ENCODE assay signal across 17 cellular contexts in the genomic region with DNA sequence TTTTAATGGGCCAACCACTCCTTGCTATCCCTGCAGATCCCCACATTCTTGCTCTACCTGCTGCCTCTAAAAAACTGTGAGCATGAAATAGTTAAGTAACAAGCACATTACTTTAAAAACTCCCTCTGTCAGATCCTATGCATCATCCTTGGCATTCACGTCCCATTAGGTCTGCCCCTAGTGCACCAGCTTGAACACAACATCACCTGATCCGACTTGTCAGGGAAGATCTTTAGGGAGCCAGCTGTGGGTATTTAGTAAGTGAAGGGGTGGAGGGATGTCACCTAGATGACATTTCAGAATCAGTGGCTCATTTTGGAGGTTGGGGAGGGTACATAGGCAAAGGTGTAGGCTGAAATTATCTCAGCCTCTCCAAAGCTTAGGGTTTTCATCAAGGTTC. TPM values are rescaled to one million over a fixed set of nuclear protein-coding genes. Genes with fewer than 3 reads are reported as not detected.
DNase-seq lines count a peak whose midpoint lies in the region; ATAC-seq, FAIRE-seq and TF ChIP-seq lines count a peak whose summit lies in the region.
"Had no signal": no experiment of that assay in that cellular context is flagged by ENCODE, and none has a peak within 500 bp of the region (broad histone marks: within the 10 kb centered on the region; RNA-seq: fewer than 3 reads in every experiment).

No MANE protein-coding gene starts in this region.

- H3K27me3 ChIP-seq in cardiac muscle cell, result no peaks in the 10 kb centered on the region
- H3K27me3 ChIP-seq in left ventricle myocardium inferior (ENCODE audit: low read depth), result peaks cover 26% of the 10 kb centered on the region
- H3K27me3 ChIP-seq in bronchial epithelial cell (ENCODE audit: control insufficient read depth, insufficient read depth, low read length), result no peaks in the 10 kb centered on the region

- intact Hi-C loops in left ventricle myocardium inferior (cut with micrococcal nuclease), result no loop called here
- intact Hi-C loops in activated T-helper 2 cell treated with anti-CD3 and anti-CD28 coated beads, Interferon-gamma antibody, Interleukin-2, Interleukin-4, amounts not matched to agents 10 μg/mL and 5 μg/mL and 100 μg/mL, durations not matched to agents 14 hours and 24 hours and 36 hours (cut with micrococcal nuclease), result no loop called here
- intact Hi-C loops in CD14-positive monocyte (cut with micrococcal nuclease), result no loop called here

- H3K27me3 Mint-ChIP-seq in activated T-helper 2 cell treated with anti-CD3 and anti-CD28 coated beads, Interferon-gamma antibody, Interleukin-2, Interleukin-4, amounts not matched to agents 10 μg/mL and 5 μg/mL and 100 μg/mL, durations not matched to agents 14 hours and 24 hours and 36 hours (ENCODE audit: low read depth), result peaks cover 41% of the 10 kb centered on the region
- peaks cover 31 to 43% (median 40%) of the 10 kb centered on the region in 3 donors for H3K27me3 Mint-ChIP-seq in CD14-positive monocyte (ENCODE audit: low read depth in 3 of 3)

- DNase-seq in cardiac muscle cell (ENCODE audit: low read depth in 1 of 2, low spot score in 1 of 2), result no peak
- no peak for DNase-seq in left ventricle myocardium inferior
- peak; percentile 12 for DNase-seq in bronchial epithelial cell (ENCODE audit: low read depth)
- DNase-seq in iPS-NIHi7 (ENCODE audit: extremely low spot score), result peak; percentile 17
- DNase-seq in activated T-helper 2 cell treated with anti-CD3 and anti-CD28 coated beads, Interferon-gamma antibody, Interleukin-2, Interleukin-4, amounts not matched to agents 10 μg/mL and 5 μg/mL and 100 μg/mL, durations not matched to agents 14 hours and 24 hours and 36 hours (ENCODE audit: low spot score), result no peak
- DNase-seq in activated CD4-positive, CD25-positive, alpha-beta regulatory T cell treated with anti-CD3 and anti-CD28 coated beads, Interleukin-2, amount 50 U/mL, for 72 hours, result no peak
- no peak for DNase-seq in CD14-positive monocyte (ENCODE audit: low spot score)
- DNase-seq: ACHN; Calu3; CD4-positive, alpha-beta T cell; DMS153; DND-41; GDM1 had no signal

- H3K9me3 Mint-ChIP-seq in activated T-helper 2 cell treated with anti-CD3 and anti-CD28 coated beads, Interferon-gamma antibody, Interleukin-2, Interleukin-4, amounts not matched to agents 10 μg/mL and 5 μg/mL and 100 μg/mL, durations not matched to agents 14 hours and 24 hours and 36 hours, result no peaks in the 10 kb centered on the region
- no peaks in the 10 kb centered on the region for H3K9me3 Mint-ChIP-seq in CD14-positive monocyte
- H3K9me3 Mint-ChIP-seq: CD4-positive, alpha-beta T cell had no signal

- ATAC-seq in GM19324 (IDR thresholded peaks at IDR 0.05; ENCODE audit: low FRiP score, unreplicated experiment), result no peak

- H3K4me1 Mint-ChIP-seq in activated T-helper 2 cell treated with anti-CD3 and anti-CD28 coated beads, Interferon-gamma antibody, Interleukin-2, Interleukin-4, amounts not matched to agents 10 μg/mL and 5 μg/mL and 100 μg/mL, durations not matched to agents 14 hours and 24 hours and 36 hours (ENCODE audit: low read depth), result no peaks in the 10 kb centered on the region
- no peaks in the 10 kb centered on the region for H3K4me1 Mint-ChIP-seq in CD14-positive monocyte

- H3K9me3 ChIP-seq in cardiac muscle cell (ENCODE audit: low read depth), result no peaks in the 10 kb centered on the region
- H3K9me3 ChIP-seq in left ventricle myocardium inferior (replicated peaks), result no peaks in the 10 kb centered on the region
- H3K9me3 ChIP-seq: BLaER1 treated with 17β-estradiol and CSF1 and Interleukin-3, amounts not matched to agents 10 nM and 100 nM had no signal

- H3K4me1 ChIP-seq in cardiac muscle cell (ENCODE audit: low read depth), result peaks cover 60% of the 10 kb centered on the region
- H3K4me1 ChIP-seq in left ventricle myocardium inferior, result peaks cover 28% of the 10 kb centered on the region

- no peak for FAIRE-seq in bronchial epithelial cell (lab: Jason Lieb, UNC)
- FAIRE-seq: H54 had no signal

- no peaks in the 10 kb centered on the region for H3K36me3 Mint-ChIP-seq in activated T-helper 2 cell treated with anti-CD3 and anti-CD28 coated beads, Interferon-gamma antibody, Interleukin-2, Interleukin-4, amounts not matched to agents 10 μg/mL and 5 μg/mL and 100 μg/mL, durations not matched to agents 14 hours and 24 hours and 36 hours (ENCODE audit: low read depth)
- H3K36me3 Mint-ChIP-seq in CD14-positive monocyte, result no peaks in the 10 kb centered on the region

- no peak overlapping the region for H3K27ac Mint-ChIP-seq in activated T-helper 2 cell treated with anti-CD3 and anti-CD28 coated beads, Interferon-gamma antibody, Interleukin-2, Interleukin-4, amounts not matched to agents 10 μg/mL and 5 μg/mL and 100 μg/mL, durations not matched to agents 14 hours and 24 hours and 36 hours
- no peak overlapping the region for H3K27ac Mint-ChIP-seq in CD14-positive monocyte
- H3K27ac Mint-ChIP-seq: CD4-positive, alpha-beta T cell had no signal

- H3K36me3 ChIP-seq in cardiac muscle cell, result peaks cover 22% of the 10 kb centered on the region
- H3K36me3 ChIP-seq in left ventricle myocardium inferior, result no peaks in the 10 kb centered on the region
- no peaks in the 10 kb centered on the region for H3K36me3 ChIP-seq in bronchial epithelial cell (ENCODE audit: control insufficient read depth, insufficient read depth, low read length)
- H3K36me3 ChIP-seq: BLaER1 treated with 17β-estradiol and CSF1 and Interleukin-3, amounts not matched to agents 10 nM and 100 nM had no signal

- H3K4me3 ChIP-seq in cardiac muscle cell (no peak overlapping the region), left ventricle myocardium inferior (no peak overlapping the region), bronchial epithelial cell (ENCODE audit: low read depth, low read length) (no peak overlapping the region)
- H3K4me3 ChIP-seq: BLaER1 treated with 17β-estradiol and CSF1 and Interleukin-3, amounts not matched to agents 10 nM and 100 nM had no signal

- peak overlapping the region; percentile 29 for H3K27ac ChIP-seq in cardiac muscle cell
- H3K27ac ChIP-seq in left ventricle myocardium inferior (replicated peaks), result no peak overlapping the region
- H3K27ac ChIP-seq: BLaER1 treated with 17β-estradiol and CSF1 and Interleukin-3, amounts not matched to agents 10 nM and 100 nM had no signal

- no peak for TF ChIP-seq CTCF in cardiac muscle cell (IDR thresholded peaks at IDR 0.05; ENCODE audit: low read depth, low read length)
- TF ChIP-seq CTCF in left ventricle myocardium inferior (IDR thresholded peaks at IDR 0.05; ENCODE audit: borderline replicate concordance), result no peak
- TF ChIP-seq CTCF in bronchial epithelial cell (IDR thresholded peaks at IDR 0.05; ENCODE audit: insufficient read depth, low read length, severe bottlenecking), result no peak
- no peak for TF ChIP-seq CTCF in CD14-positive monocyte (IDR thresholded peaks at IDR 0.05)

- H3K4me3 Mint-ChIP-seq in activated T-helper 2 cell treated with anti-CD3 and anti-CD28 coated beads, Interferon-gamma antibody, Interleukin-2, Interleukin-4, amounts not matched to agents 10 μg/mL and 5 μg/mL and 100 μg/mL, durations not matched to agents 14 hours and 24 hours and 36 hours (ENCODE audit: low read depth), result no peak overlapping the region
- no peak overlapping the region for H3K4me3 Mint-ChIP-seq in CD14-positive monocyte
- H3K4me3 Mint-ChIP-seq: CD4-positive, alpha-beta T cell had no signal

RNA-seq across cellular contexts. Expression of a gene that starts 33.5 kb away (rescaled TPM):
- total RNA-seq in cardiac muscle cell (247 and 285 TPM in 2 replicates), left ventricle myocardium inferior (9.3 TPM), bronchial epithelial cell (not detected in 2 replicates)
- polyA plus RNA-seq in cardiac muscle cell (296 and 429 TPM in 2 replicates), CD14-positive monocyte (not detected)
- total RNA-seq in activated T-helper 2 cell treated with anti-CD3 and anti-CD28 coated beads, Interferon-gamma antibody, Interleukin-2, Interleukin-4, amounts not matched to agents 10 μg/mL and 5 μg/mL and 100 μg/mL, durations not matched to agents 14 hours and 24 hours and 36 hours, result not detected in 2 replicates
- total RNA-seq: A172; Calu3; CD4-positive, alpha-beta T cell had no signal

RNA-seq across cellular contexts. Expression of a gene that starts 54.9 kb away (rescaled TPM):
- not detected in 2 replicates for total RNA-seq in cardiac muscle cell
- polyA plus RNA-seq in cardiac muscle cell, result not detected in 2 replicates
- total RNA-seq in left ventricle myocardium inferior, result 0.11 TPM
- not detected in 2 replicates for total RNA-seq in bronchial epithelial cell
- total RNA-seq in activated T-helper 2 cell treated with anti-CD3 and anti-CD28 coated beads, Interferon-gamma antibody, Interleukin-2, Interleukin-4, amounts not matched to agents 10 μg/mL and 5 μg/mL and 100 μg/mL, durations not matched to agents 14 hours and 24 hours and 36 hours, result not detected in 2 replicates
- not detected for polyA plus RNA-seq in CD14-positive monocyte
- total RNA-seq: A172; Calu3; CD4-positive, alpha-beta T cell had no signal

Comparison
In these comparisons a context has a peak if more than half of its experiments do, and no peak if none do; other contexts are left out.
1. RNA of a gene that starts 33.5 kb away (total RNA-seq): 247 to 285 TPM in cardiac muscle cell; 9.3 TPM in left ventricle myocardium inferior (single experiment), not detected in bronchial epithelial cell and not detected in activated T-helper 2 cell treated with anti-CD3 and anti-CD28 coated beads, Interferon-gamma antibody, Interleukin-2, Interleukin-4, amounts not matched to agents 10 μg/mL and 5 μg/mL and 100 μg/mL, durations not matched to agents 14 hours and 24 hours and 36 hours; every median in the first group is over 10 times any median in the second.
2. DNase-seq: peak in bronchial epithelial cell (single experiment) and iPS-NIHi7 (single experiment); none in cardiac muscle cell (0 of 2), left ventricle myocardium inferior (single experiment), activated T-helper 2 cell treated with anti-CD3 and anti-CD28 coated beads, Interferon-gamma antibody, Interleukin-2, Interleukin-4, amounts not matched to agents 10 μg/mL and 5 μg/mL and 100 μg/mL, durations not matched to agents 14 hours and 24 hours and 36 hours (single experiment), activated CD4-positive, CD25-positive, alpha-beta regulatory T cell treated with anti-CD3 and anti-CD28 coated beads, Interleukin-2, amount 50 U/mL, for 72 hours (single experiment) and CD14-positive monocyte (single experiment).